In the genomic region with DNA sequence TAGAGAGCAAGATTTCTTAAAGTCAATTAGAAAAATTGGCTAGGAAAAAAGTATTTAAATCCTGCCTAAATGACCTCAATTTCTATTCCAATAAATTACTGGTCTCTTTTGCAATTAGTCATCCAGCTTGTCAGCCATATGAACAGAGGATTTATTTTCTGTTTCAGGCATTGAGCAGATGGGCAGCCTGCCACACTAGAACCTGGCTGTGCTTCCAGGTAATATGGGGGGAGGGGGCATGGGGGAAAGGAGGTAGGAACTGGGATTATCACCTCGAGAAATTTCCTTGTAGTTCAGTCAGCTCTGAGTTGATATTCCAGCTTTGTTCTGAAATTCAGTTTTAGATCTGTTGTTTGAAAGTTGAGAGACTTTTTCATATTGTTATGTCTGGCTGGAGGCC, we compare ENCODE assay signal across 14 cellular contexts.
DNase-seq lines count a peak whose midpoint lies in the region; ATAC-seq and TF ChIP-seq lines count a peak whose summit lies in the region.
"Had no signal": no experiment of that assay in that cellular context is flagged by ENCODE, and none has a peak within 500 bp of the region (broad histone marks: within the 10 kb centered on the region; RNA-seq: fewer than 3 reads in every experiment).

No MANE protein-coding gene starts in this region.

- H3K9me3 Mint-ChIP-seq in activated naive CD4-positive, alpha-beta T cell treated with anti-CD3 and anti-CD28 coated beads, Interleukin-2, amount 10 ng/mL, durations not matched to agents 7 days and 5 days, result peaks cover 16% of the 10 kb centered on the region
- H3K9me3 Mint-ChIP-seq in activated naive CD4-positive, alpha-beta T cell treated with anti-CD3 and anti-CD28 coated beads, Interleukin-2, amount 50 U/mL, for 72 hours, result peaks cover 8 to 17% of the 10 kb centered on the region in 2 donors

- no peak for DNase-seq in activated naive CD4-positive, alpha-beta T cell treated with anti-CD3 and anti-CD28 coated beads, Interleukin-2, amount 10 ng/mL, durations not matched to agents 7 days and 5 days
- no peak for DNase-seq in activated naive CD4-positive, alpha-beta T cell treated with anti-CD3 and anti-CD28 coated beads, Interleukin-2, amount 50 U/mL, for 72 hours (ENCODE audit: low spot score in 2 of 2)
- DNase-seq in DMS 273 treated with DMSO at 0.1 percent for 48 hours (lab: John Stamatoyannopoulos, UW), result peak; percentile 3
- DNase-seq in WERI-Rb-1, result peak; percentile 86
- no peak for DNase-seq in NCI-H1694 (lab: John Stamatoyannopoulos, UW)
- DNase-seq: ACHN; BE2C; CD4-positive, CD25-positive, alpha-beta regulatory T cell; CD8-positive, alpha-beta memory T cell; COR-L47; DMS79 treated with DMSO at 0.1 percent for 48 hours; H9 had no signal

- H3K27me3 Mint-ChIP-seq in activated naive CD4-positive, alpha-beta T cell treated with anti-CD3 and anti-CD28 coated beads, Interleukin-2, amount 10 ng/mL, durations not matched to agents 7 days and 5 days, result no peaks in the 10 kb centered on the region
- H3K27me3 Mint-ChIP-seq: CD4-positive, CD25-positive, alpha-beta regulatory T cell had no signal

- H3K4me3 Mint-ChIP-seq in activated naive CD4-positive, alpha-beta T cell treated with anti-CD3 and anti-CD28 coated beads, Interleukin-2, amount 10 ng/mL, durations not matched to agents 7 days and 5 days, result no peak overlapping the region
- H3K4me3 Mint-ChIP-seq: CD4-positive, CD25-positive, alpha-beta regulatory T cell; CD8-positive, alpha-beta memory T cell; H9 had no signal

- no peaks in the 10 kb centered on the region for H3K27me3 ChIP-seq in WERI-Rb-1 (ENCODE audit: insufficient read depth, low read depth, severe bottlenecking)

- H3K4me1 Mint-ChIP-seq in activated naive CD4-positive, alpha-beta T cell treated with anti-CD3 and anti-CD28 coated beads, Interleukin-2, amount 10 ng/mL, durations not matched to agents 7 days and 5 days, result no peaks in the 10 kb centered on the region
- H3K4me1 Mint-ChIP-seq: CD4-positive, CD25-positive, alpha-beta regulatory T cell; CD8-positive, alpha-beta memory T cell; H9 had no signal

- H3K36me3 ChIP-seq in WERI-Rb-1, result no peaks in the 10 kb centered on the region
- H3K36me3 ChIP-seq: BE2C had no signal

- H3K27ac Mint-ChIP-seq in activated naive CD4-positive, alpha-beta T cell treated with anti-CD3 and anti-CD28 coated beads, Interleukin-2, amount 10 ng/mL, durations not matched to agents 7 days and 5 days, result peak overlapping the region; percentile 9
- no peak overlapping the region for H3K27ac Mint-ChIP-seq in activated naive CD4-positive, alpha-beta T cell treated with anti-CD3 and anti-CD28 coated beads, Interleukin-2, amount 50 U/mL, for 72 hours
- H3K27ac Mint-ChIP-seq: CD4-positive, CD25-positive, alpha-beta regulatory T cell; CD8-positive, alpha-beta memory T cell; H9 had no signal

- H3K27ac ChIP-seq in WERI-Rb-1, result peak overlapping the region; percentile 75

- no peak overlapping the region for H3K4me3 ChIP-seq in WERI-Rb-1 (ENCODE audit: low read depth, low read length)
- H3K4me3 ChIP-seq: GM12878 had no signal

- ATAC-seq in activated naive CD4-positive, alpha-beta T cell treated with anti-CD3 and anti-CD28 coated beads, Interleukin-2, amount 50 U/mL, for 72 hours, result no peak
- no peak for ATAC-seq in GM19035 (IDR thresholded peaks at IDR 0.05; ENCODE audit: unreplicated experiment)
- ATAC-seq: GM12878 had no signal

- CTCF ChIA-PET in activated naive CD4-positive, alpha-beta T cell treated with anti-CD3 and anti-CD28 coated beads, Interleukin-2, amount 10 ng/mL, durations not matched to agents 7 days and 5 days (lab: Charles Lee), result no interaction called here

- H3K36me3 Mint-ChIP-seq in activated naive CD4-positive, alpha-beta T cell treated with anti-CD3 and anti-CD28 coated beads, Interleukin-2, amount 10 ng/mL, durations not matched to agents 7 days and 5 days, result no peaks in the 10 kb centered on the region
- H3K36me3 Mint-ChIP-seq in activated naive CD4-positive, alpha-beta T cell treated with anti-CD3 and anti-CD28 coated beads, Interleukin-2, amount 50 U/mL, for 72 hours, result peaks cover 0 to 8% of the 10 kb centered on the region in 2 donors
- H3K36me3 Mint-ChIP-seq: CD4-positive, CD25-positive, alpha-beta regulatory T cell; CD8-positive, alpha-beta memory T cell had no signal

- TF ChIP-seq CTCF in WERI-Rb-1 (IDR thresholded peaks at IDR 0.05; ENCODE audit: low read depth, low read length), result no peak

- peaks cover 30% of the 10 kb centered on the region for H3K9me3 ChIP-seq in WERI-Rb-1 (ENCODE audit: severe bottlenecking)
- H3K9me3 ChIP-seq: BE2C had no signal

Comparison
In these comparisons a context has a peak if more than half of its experiments do, and no peak if none do; other contexts are left out.
1. DNase-seq: peak in DMS 273 treated with DMSO at 0.1 percent for 48 hours (single experiment) and WERI-Rb-1 (single experiment); none in activated naive CD4-positive, alpha-beta T cell treated with anti-CD3 and anti-CD28 coated beads, Interleukin-2, amount 10 ng/mL, durations not matched to agents 7 days and 5 days (single experiment), activated naive CD4-positive, alpha-beta T cell treated with anti-CD3 and anti-CD28 coated beads, Interleukin-2, amount 50 U/mL, for 72 hours (0 of 2) and NCI-H1694 (single experiment).